Comparison of ENCODE assay signal across 23 cellular contexts in genomic region chr10:14508725-14509124, GRCh38.
A peak's percentile ranks its signal among the peaks of the same experiment; 100 is the strongest.
DNase-seq lines count a peak whose midpoint lies in the region; TF ChIP-seq lines count a peak whose summit lies in the region.
"Had no signal": no experiment of that assay in that cellular context is flagged by ENCODE, and none has a peak within 500 bp of the region (broad histone marks: within the 10 kb centered on the region; RNA-seq: fewer than 3 reads in every experiment).

No MANE protein-coding gene starts in this region.

- no peaks in the 10 kb centered on the region for H4K20me1 ChIP-seq in MM.1S (ENCODE audit: insufficient read depth, low read length)

- H3K9me3 ChIP-seq in MM.1S (replicated peaks; ENCODE audit: insufficient read depth, low read length) (no peaks in the 10 kb centered on the region), subcutaneous abdominal adipose tissue (ENCODE audit: control insufficient read depth in 5 of 5, low read length in 5 of 5) (peaks cover 0 to 7% (median 0%) of the 10 kb centered on the region in 5 donors)
- H3K9me3 ChIP-seq: body of pancreas, uterus had no signal

- H3K36me3 Mint-ChIP-seq in activated naive CD4-positive, alpha-beta T cell treated with anti-CD3 and anti-CD28 coated beads for 36 hours (ENCODE audit: low read depth), result peaks cover 44% of the 10 kb centered on the region

- peaks cover 19% of the 10 kb centered on the region for H3F3A ChIP-seq in MM.1S (ENCODE audit: insufficient read depth, low read length)

- H2AFZ ChIP-seq in MM.1S (ENCODE audit: low read length), result no peak overlapping the region

- no peaks in the 10 kb centered on the region for H3K9me2 ChIP-seq in MM.1S (replicated peaks; ENCODE audit: insufficient read depth, low read length)

- peak overlapping the region; percentile 36 for H3K27ac Mint-ChIP-seq in activated naive CD4-positive, alpha-beta T cell treated with anti-CD3 and anti-CD28 coated beads for 36 hours
- H3K27ac Mint-ChIP-seq: T-helper 1 cell treated with Interleukin-12 subunit alpha and Interleukin-12 subunit beta and Interleukin-4 antibody, amounts not matched to agents 30 μg/mL and 1 μg/mL, for 36 hours had no signal

- peaks cover 29% of the 10 kb centered on the region for H3K4me1 ChIP-seq in MM.1S (ENCODE audit: low read length)
- peaks cover 0 to 17% (median 10%) of the 10 kb centered on the region in 5 donors for H3K4me1 ChIP-seq in subcutaneous abdominal adipose tissue (ENCODE audit: control insufficient read depth in 5 of 5, insufficient read depth in 5 of 5, low read length in 5 of 5)
- H3K4me1 ChIP-seq: body of pancreas, uterus had no signal

- no peak overlapping the region for H3K4me2 ChIP-seq in MM.1S (ENCODE audit: low read depth, low read length)

- H3K27me3 ChIP-seq in MM.1S (replicated peaks; ENCODE audit: insufficient read depth, low read length) (no peaks in the 10 kb centered on the region), subcutaneous abdominal adipose tissue (ENCODE audit: control insufficient read depth in 5 of 5, insufficient read depth in 4 of 5, low read length in 5 of 5) (no peaks in the 10 kb centered on the region)
- H3K27me3 ChIP-seq: body of pancreas, uterus had no signal

- H3K27ac ChIP-seq in MM.1S (ENCODE audit: low read length) (peak overlapping the region; percentile 94; the same call in 1 of the 2 replicates), subcutaneous abdominal adipose tissue (ENCODE audit: low read depth, low read length) (peak overlapping the region; percentile 47)
- H3K27ac ChIP-seq: body of pancreas, uterus had no signal

- peaks cover 10% of the 10 kb centered on the region for H3K9me3 Mint-ChIP-seq in activated naive CD4-positive, alpha-beta T cell treated with anti-CD3 and anti-CD28 coated beads for 36 hours
- H3K9me3 Mint-ChIP-seq: natural killer cell treated with Interleukin-12 subunit alpha and Interleukin-12 subunit beta and Interleukin-15 and Interleukin-18, amount 100 ng/mL, for 72 hours had no signal

- CTCF ChIA-PET in activated naive CD4-positive, alpha-beta T cell treated with anti-CD3 and anti-CD28 coated beads for 36 hours (lab: Charles Lee), result interaction anchor here (1.1 to 1.4 kb wide), 2 partner anchors 10 to 314 kb away, joined by 4 to 6 read pairs; no protein-coding TSS in a partner anchor

- no peak for TF ChIP-seq CTCF in MM.1S (IDR thresholded peaks at IDR 0.05; ENCODE audit: low read length)

- H3K9ac ChIP-seq in MM.1S (ENCODE audit: low read length) (no peak overlapping the region), subcutaneous abdominal adipose tissue (ENCODE audit: low read length in 5 of 5) (peak overlapping the region in 1 of 5 donors; percentile 43)

- 0 out of 2 replicates have a peak, but pooled peaks cover 9% of the 10 kb centered on the region for H3K36me3 ChIP-seq in MM.1S (replicated peaks; ENCODE audit: insufficient read depth, low read length)
- H3K36me3 ChIP-seq in subcutaneous abdominal adipose tissue (ENCODE audit: control insufficient read depth in 5 of 5, insufficient read depth in 5 of 5, low read length in 5 of 5), result peaks cover 0 to 6% (median 3%) of the 10 kb centered on the region in 5 donors
- H3K36me3 ChIP-seq: uterus had no signal

- H3K27me3 Mint-ChIP-seq in activated naive CD4-positive, alpha-beta T cell treated with anti-CD3 and anti-CD28 coated beads for 36 hours (ENCODE audit: low read depth), result no peaks in the 10 kb centered on the region
- H3K27me3 Mint-ChIP-seq: memory B cell; natural killer cell treated with Interleukin-12 subunit alpha and Interleukin-12 subunit beta and Interleukin-15 and Interleukin-18, amount 100 ng/mL, for 72 hours had no signal

- intact Hi-C loops in activated naive CD4-positive, alpha-beta T cell treated with anti-CD3 and anti-CD28 coated beads for 36 hours (cut with micrococcal nuclease), result loop anchor here (1.0 to 5.0 kb wide), 6 partner anchors 19 to 614 kb away; no protein-coding TSS in a partner anchor

- no peak for DNase-seq in activated naive CD4-positive, alpha-beta T cell treated with anti-CD3 and anti-CD28 coated beads for 36 hours
- no peak for DNase-seq in activated naive CD4-positive, alpha-beta T cell (lab: John Stamatoyannopoulos, UW)
- DNase-seq in MM.1S, result no peak
- DNase-seq in fibroblast of the conjunctiva (ENCODE audit: low read depth), result peak; percentile 23
- DNase-seq in COLO668 (lab: John Stamatoyannopoulos, UW; ENCODE audit: unreplicated experiment), result no peak
- DNase-seq in NOMO-1 (lab: John Stamatoyannopoulos, UW; ENCODE audit: unreplicated experiment in 2 of 2), result no peak
- DNase-seq in activated CD4-positive, CD25-positive, alpha-beta regulatory T cell treated with anti-CD3 and anti-CD28 coated beads, Interleukin-2, amount 50 U/mL, for 72 hours, result no peak
- DNase-seq: activated gamma-delta T cell; body of pancreas; DMS79 treated with DMSO at 0.1 percent for 48 hours; foreskin fibroblast; NCI-H146; NCI-H69; posterior cingulate gyrus; Right ventricle myocardium superior; small intestine; stimulated activated CD4-positive, alpha-beta T cell treated with anti-CD3 and anti-CD28 coated beads, Interleukin-4, amount 100 ng/mL, for 4 hours; substantia nigra had no signal

- H3K4me3 ChIP-seq in MM.1S (ENCODE audit: low read length) (no peak overlapping the region), subcutaneous abdominal adipose tissue (ENCODE audit: low read depth in 1 of 5, low read length in 5 of 5) (peak overlapping the region in 4 of 5 donors; percentile 18 to 51 (median 39))
- H3K4me3 ChIP-seq: body of pancreas, uterus had no signal

- no peak overlapping the region for H3K4me3 Mint-ChIP-seq in activated naive CD4-positive, alpha-beta T cell treated with anti-CD3 and anti-CD28 coated beads for 36 hours
- H3K4me3 Mint-ChIP-seq: memory B cell; natural killer cell treated with Interleukin-12 subunit alpha and Interleukin-12 subunit beta and Interleukin-15 and Interleukin-18, amount 100 ng/mL, for 72 hours; T-helper 1 cell treated with Interleukin-12 subunit alpha and Interleukin-12 subunit beta and Interleukin-4 antibody, amounts not matched to agents 30 μg/mL and 1 μg/mL, for 36 hours had no signal

- no peaks in the 10 kb centered on the region for H3K79me2 ChIP-seq in MM.1S (ENCODE audit: low read length)

- H3K4me1 Mint-ChIP-seq in activated naive CD4-positive, alpha-beta T cell treated with anti-CD3 and anti-CD28 coated beads for 36 hours (ENCODE audit: low read depth), result peaks cover 37% of the 10 kb centered on the region
